8 cellular contexts compared by ENCODE assay signal in genomic region chr17:33778505-33779398, GRCh38.
A peak's percentile ranks its signal among the peaks of the same experiment; 100 is the strongest.
DNase-seq lines count a peak whose midpoint lies in the region; ATAC-seq and FAIRE-seq lines count a peak whose summit lies in the region.

No MANE protein-coding gene starts in this region.

- no peaks in the 10 kb centered on the region for H3K36me3 Mint-ChIP-seq in activated naive CD8-positive, alpha-beta T cell treated with anti-CD3 and anti-CD28 coated beads for 36 hours

- ATAC-seq in left cardiac atrium (peak in 1 of 2 donors; percentile 30), GM18511 (IDR thresholded peaks at IDR 0.05; ENCODE audit: unreplicated experiment) (no peak), GM18873 (IDR thresholded peaks at IDR 0.05; ENCODE audit: low FRiP score, unreplicated experiment) (no peak)

- no peaks in the 10 kb centered on the region for H3K4me1 Mint-ChIP-seq in activated naive CD8-positive, alpha-beta T cell treated with anti-CD3 and anti-CD28 coated beads for 36 hours

- intact Hi-C loops in left cardiac atrium (cut with DNase I): loop anchor here (5.0 kb wide), 3 partner anchors 36 to 384 kb away; no protein-coding TSS in a partner anchor

- H3K9me3 Mint-ChIP-seq in activated naive CD8-positive, alpha-beta T cell treated with anti-CD3 and anti-CD28 coated beads for 36 hours: no peaks in the 10 kb centered on the region

- FAIRE-seq in GM18507 (lab: Jason Lieb, UNC): peak; percentile 86

- peaks cover 15% of the 10 kb centered on the region for H3K27me3 Mint-ChIP-seq in activated naive CD8-positive, alpha-beta T cell treated with anti-CD3 and anti-CD28 coated beads for 36 hours

- peak; percentile 63 for DNase-seq in CD1c-positive myeloid dendritic cell (ENCODE audit: extremely low spot score)
- DNase-seq in GM18507 (ENCODE audit: extremely low spot score, insufficient read length, low read depth): peak; percentile 36
- DNase-seq in NCI-H526 (lab: John Stamatoyannopoulos, UW): peak; percentile 47 to 74
- peak; percentile 17 for DNase-seq in activated naive CD8-positive, alpha-beta T cell treated with anti-CD3 and anti-CD28 coated beads for 36 hours
- peak; percentile 32 for DNase-seq in left cardiac atrium
- DNase-seq in retina: peak; percentile 80

- no peak overlapping the region for H3K4me3 Mint-ChIP-seq in activated naive CD8-positive, alpha-beta T cell treated with anti-CD3 and anti-CD28 coated beads for 36 hours

- H3K27ac Mint-ChIP-seq in activated naive CD8-positive, alpha-beta T cell treated with anti-CD3 and anti-CD28 coated beads for 36 hours: no peak overlapping the region

Comparison
In these comparisons a context has a peak if more than half of its experiments do, and no peak if none do; other contexts are left out.
1. DNase-seq: peak in every context shown above with its lines; median percentile 80 in retina; 63 in CD1c-positive myeloid dendritic cell; 60 in NCI-H526; 36 in GM18507; 32 in left cardiac atrium; 17 in activated naive CD8-positive, alpha-beta T cell treated with anti-CD3 and anti-CD28 coated beads for 36 hours.